ENCODE assay signal across 10 cellular contexts in genomic region chr9:124768778-124769350, GRCh38. TPM values are rescaled to one million over a fixed set of nuclear protein-coding genes. Genes with fewer than 3 reads are reported as not detected.
DNase-seq lines count a peak whose midpoint lies in the region; ATAC-seq and TF ChIP-seq lines count a peak whose summit lies in the region.
"Had no signal": no experiment of that assay in that cellular context is flagged by ENCODE, and none has a peak within 500 bp of the region (broad histone marks: within the 10 kb centered on the region; RNA-seq: fewer than 3 reads in every experiment).

No MANE protein-coding gene starts in this region.

- no peaks in the 10 kb centered on the region for H3K36me3 ChIP-seq in Caco-2 (ENCODE audit: control insufficient read depth, insufficient read depth, low read length)
- H3K36me3 ChIP-seq in HUES6 (ENCODE audit: control insufficient read depth, insufficient read depth, low read length), result no peaks in the 10 kb centered on the region
- no peaks in the 10 kb centered on the region for H3K36me3 ChIP-seq in osteoblast (ENCODE audit: insufficient read depth, low read length)

- peak overlapping the region; percentile 98 for H3K4me3 ChIP-seq in Caco-2 (ENCODE audit: low read depth, low read length)
- peak overlapping the region; percentile 87 for H3K4me3 ChIP-seq in HUES6 (ENCODE audit: low read depth, low read length)
- no peak overlapping the region for H3K4me3 ChIP-seq in osteoblast (ENCODE audit: insufficient read depth, low read length)

- H3K9ac ChIP-seq in HUES6 (ENCODE audit: low read length), result no peak overlapping the region

- H3K27me3 ChIP-seq in Caco-2 (replicated peaks; ENCODE audit: control insufficient read depth, insufficient read depth, low read length) (no peaks in the 10 kb centered on the region), HUES6 (ENCODE audit: control insufficient read depth, insufficient read depth, low read length) (peaks cover 30% of the 10 kb centered on the region), osteoblast (ENCODE audit: insufficient read depth, low read length) (peaks cover 68% of the 10 kb centered on the region)

- H3K9me3 ChIP-seq in Caco-2, result no peaks in the 10 kb centered on the region
- no peaks in the 10 kb centered on the region for H3K9me3 ChIP-seq in HUES6 (ENCODE audit: control insufficient read depth, insufficient read depth, low read depth, low read length)
- H3K9me3 ChIP-seq in osteoblast (ENCODE audit: low read depth, low read length), result no peaks in the 10 kb centered on the region

- BruUV-seq in Caco-2 (replicated peaks; lab: Mats Ljungman, UMichigan), result TSS peak; percentile 32

- H3K4me2 ChIP-seq in osteoblast (ENCODE audit: insufficient read depth, low read length), result no peak overlapping the region

- no peaks in the 10 kb centered on the region for H3K79me2 ChIP-seq in osteoblast (ENCODE audit: insufficient read depth, low read length)

- no peak overlapping the region for H2AFZ ChIP-seq in osteoblast (ENCODE audit: low read length)

- H4K20me1 ChIP-seq in osteoblast (ENCODE audit: insufficient read depth, low read length), result peaks cover 11% of the 10 kb centered on the region

- no peak for ATAC-seq in naive B cell (ENCODE audit: low read depth in 2 of 2)

- H3K9me3 Mint-ChIP-seq in Caco-2 (ENCODE audit: unreplicated experiment) (no peaks in the 10 kb centered on the region), naive B cell (no peaks in the 10 kb centered on the region)
- no peaks in the 10 kb centered on the region for H3K9me3 Mint-ChIP-seq in dendritic cell treated with granulocyte-macrophage colony-stimulating factor and Interleukin-4, amounts not matched to agents 40 ng/mL and 50 ng/mL, for 4 days

- H3K4me1 ChIP-seq in Caco-2 (no peaks in the 10 kb centered on the region), HUES6 (ENCODE audit: control insufficient read depth, insufficient read depth, low read length) (peaks cover 57% of the 10 kb centered on the region), osteoblast (ENCODE audit: insufficient read depth, low read length) (peaks cover 7% of the 10 kb centered on the region)

- no peak overlapping the region for H3K27ac ChIP-seq in HUES6 (ENCODE audit: low read depth, low read length)
- H3K27ac ChIP-seq in osteoblast (ENCODE audit: low read depth, low read length), result no peak overlapping the region

- H3K4me3 Mint-ChIP-seq in Caco-2 (ENCODE audit: unreplicated experiment) (peak overlapping the region; percentile 100), naive B cell (peak overlapping the region; percentile 52 to 97 (median 94))
- H3K4me3 Mint-ChIP-seq in dendritic cell treated with granulocyte-macrophage colony-stimulating factor and Interleukin-4, amounts not matched to agents 40 ng/mL and 50 ng/mL, for 4 days, result peak overlapping the region; percentile 92

- H3K36me3 Mint-ChIP-seq in Caco-2 (ENCODE audit: insufficient read depth, unreplicated experiment), result peaks cover 22% of the 10 kb centered on the region
- H3K36me3 Mint-ChIP-seq in dendritic cell treated with granulocyte-macrophage colony-stimulating factor and Interleukin-4, amounts not matched to agents 40 ng/mL and 50 ng/mL, for 4 days (ENCODE audit: low read depth), result peaks cover 13% of the 10 kb centered on the region
- peaks cover 0 to 10% of the 10 kb centered on the region in 2 donors for H3K36me3 Mint-ChIP-seq in naive B cell

- intact Hi-C loops in Caco-2 (cut with micrococcal nuclease; ENCODE audit: unreplicated experiment), result no loop called here
- intact Hi-C loops in dendritic cell treated with granulocyte-macrophage colony-stimulating factor and Interleukin-4, amounts not matched to agents 40 ng/mL and 50 ng/mL, for 4 days (cut with micrococcal nuclease), result no loop called here

- TF ChIP-seq CTCF in Caco-2 (IDR thresholded peaks at IDR 0.05; ENCODE audit: insufficient read depth in 1 of 2, low read depth in 1 of 2, low read length in 1 of 2, severe bottlenecking in 1 of 2, unreplicated experiment in 1 of 2) (no peak), osteoblast (IDR thresholded peaks at IDR 0.05; ENCODE audit: extremely low read depth, low read depth, low read length) (no peak)

- H3K27me3 Mint-ChIP-seq in Caco-2 (ENCODE audit: insufficient read depth, unreplicated experiment) (no peaks in the 10 kb centered on the region), naive B cell (peaks cover 39 to 45% (median 40%) of the 10 kb centered on the region in 3 donors)
- peaks cover 21% of the 10 kb centered on the region for H3K27me3 Mint-ChIP-seq in dendritic cell treated with granulocyte-macrophage colony-stimulating factor and Interleukin-4, amounts not matched to agents 40 ng/mL and 50 ng/mL, for 4 days

- DNase-seq in Caco-2, result no peak
- DNase-seq in naive B cell, result no peak
- no peak for DNase-seq in GDM1 (lab: John Stamatoyannopoulos, UW)
- no peak for DNase-seq in kidney glomerular epithelial cell (lab: John Stamatoyannopoulos, UW)
- DNase-seq in osteoblast (ENCODE audit: insufficient read length, low spot score, missing footprints), result no peak
- DNase-seq in NCI-H1694 treated with DMSO at 0.1 percent for 48 hours (lab: John Stamatoyannopoulos, UW), result no peak
- DNase-seq: amygdala, NCI-H2107 had no signal

- H3K4me1 Mint-ChIP-seq in Caco-2 (ENCODE audit: low read depth, unreplicated experiment) (peaks cover 18% of the 10 kb centered on the region), naive B cell (peaks cover 35 to 42% (median 36%) of the 10 kb centered on the region in 3 donors)
- peaks cover 42% of the 10 kb centered on the region for H3K4me1 Mint-ChIP-seq in dendritic cell treated with granulocyte-macrophage colony-stimulating factor and Interleukin-4, amounts not matched to agents 40 ng/mL and 50 ng/mL, for 4 days (ENCODE audit: low read depth)

- CTCF ChIA-PET in Caco-2 (lab: Charles Lee), result interaction anchor here (1.4 to 12.7 kb wide), 2 partner anchors 85 to 94 kb away, joined by 4 to 325 read pairs; partner anchors contain the start of gene WDR38

- POLR2A ChIA-PET in Caco-2 (lab: Charles Lee), result interaction anchor here (0.7 kb wide), 1 partner anchor 86 kb away, joined by 3 read pairs; no protein-coding TSS in a partner anchor

- H3K27ac Mint-ChIP-seq in Caco-2 (ENCODE audit: unreplicated experiment), result peak overlapping the region; percentile 87
- peak overlapping the region; percentile 97 for H3K27ac Mint-ChIP-seq in dendritic cell treated with granulocyte-macrophage colony-stimulating factor and Interleukin-4, amounts not matched to agents 40 ng/mL and 50 ng/mL, for 4 days
- H3K27ac Mint-ChIP-seq in naive B cell, result peak overlapping the region in 1 of 6 donors; percentile 91

RNA-seq across cellular contexts. Expression of gene NR6A1, which starts 2.2 kb away (rescaled TPM):
- total RNA-seq in Caco-2 (2022), result 30.6 and 33.6 TPM in 2 replicates
- under 1 TPM in 2 of 6 donors, not detected in 4; 0.08 to 0.11 TPM for polyA plus RNA-seq in naive B cell (ENCODE audit: low read depth in 6 of 6)
- 0.36 and 0.88 TPM in 2 replicates for total RNA-seq in osteoblast

RNA-seq across cellular contexts. Expression of gene OLFML2A, which starts 8.1 kb away (rescaled TPM):
- total RNA-seq in Caco-2 (2022), result 1.1 and 1.2 TPM in 2 replicates
- polyA plus RNA-seq in naive B cell (ENCODE audit: low read depth in 6 of 6), result under 1 TPM in 5 of 6 donors, not detected in 1; 0.09 to 0.39 (median 0.16) TPM
- 27.1 and 29.7 TPM in 2 replicates for total RNA-seq in osteoblast

Comparison
In these comparisons a context has a peak if more than half of its experiments do, and no peak if none do; other contexts are left out.
1. RNA of gene NR6A1, which starts 2.2 kb away (total RNA-seq): 30.6 to 33.6 TPM in Caco-2; 0.36 to 0.88 TPM in osteoblast; every median in the first group is over 10 times any median in the second.
2. RNA of gene OLFML2A, which starts 8.1 kb away (total RNA-seq): 27.1 to 29.7 TPM in osteoblast; 1.1 to 1.2 TPM in Caco-2; every median in the first group is over 10 times any median in the second.
3. Peak in every context shown above with its lines, with median percentiles within 50 percentile points of each other: H3K4me3 Mint-ChIP-seq.